In the genomic region with DNA sequence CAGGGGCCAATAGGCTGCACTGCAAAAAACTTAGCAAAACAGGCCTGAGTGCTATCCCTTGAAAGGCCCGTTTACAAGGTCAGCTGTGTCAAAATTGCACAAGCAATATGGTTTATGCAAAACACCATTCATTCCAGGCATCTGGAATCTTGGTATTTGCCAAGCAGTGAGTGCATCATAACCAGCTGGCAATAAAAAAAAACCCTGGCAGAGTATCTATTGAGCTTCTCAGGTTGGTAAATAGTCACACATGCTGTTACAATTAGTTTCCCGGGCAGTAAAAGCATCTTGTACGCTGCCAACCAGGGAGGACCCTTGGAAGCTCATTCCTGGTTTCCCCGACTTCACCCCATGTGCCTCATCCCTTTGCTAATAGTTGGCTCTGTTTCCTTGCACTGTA, we compare ENCODE assay signal across 9 cellular contexts. TPM values are rescaled to one million over a fixed set of nuclear protein-coding genes. Genes with fewer than 3 reads are reported as not detected.
A peak's percentile ranks its signal among the peaks of the same experiment; 100 is the strongest.
DNase-seq lines count a peak whose midpoint lies in the region; ATAC-seq and TF ChIP-seq lines count a peak whose summit lies in the region.
"Had no signal": no experiment of that assay in that cellular context is flagged by ENCODE, and none has a peak within 500 bp of the region (broad histone marks: within the 10 kb centered on the region; RNA-seq: fewer than 3 reads in every experiment).

No MANE protein-coding gene starts in this region.

- no peaks in the 10 kb centered on the region for H3F3A ChIP-seq in PC-3 (ENCODE audit: low read length, unreplicated experiment)

- no peak for TF ChIP-seq CTCF in PC-3 (conservative IDR thresholded peaks at IDR 0.05; ENCODE audit: low read depth, low read length)
- no peak for TF ChIP-seq CTCF in tibial nerve (IDR thresholded peaks at IDR 0.05)

- no peaks in the 10 kb centered on the region for H4K20me1 ChIP-seq in PC-3 (ENCODE audit: low read length)

- ATAC-seq in PC-3 = peak; percentile 75
- ATAC-seq in left lobe of liver = peak; percentile 60
- ATAC-seq in GM21515 (IDR thresholded peaks at IDR 0.05; ENCODE audit: unreplicated experiment) = no peak

- H3K9ac ChIP-seq in PC-3 (ENCODE audit: low read length) = no peak overlapping the region

- DNase-seq in GM03348 (ENCODE audit: low spot score) (peak; percentile 72), PC-3 (peak; percentile 73), left lobe of liver (ENCODE audit: low spot score) (no peak), tibial nerve (ENCODE audit: low spot score in 2 of 2) (no peak)
- no peak for DNase-seq in stimulated activated CD8-positive, alpha-beta memory T cell treated with anti-CD3 and anti-CD28 coated beads, Interleukin-4, amount 100 ng/mL, for 48 hours
- DNase-seq: activated naive CD4-positive, alpha-beta T cell treated with Interleukin-2 at 50 U/mL for 16 hours; NCI-H226 had no signal

- CTCF ChIA-PET in PC-3 (lab: Charles Lee) = interaction anchor here (1.1 to 1.2 kb wide), 2 partner anchors 27 to 36 kb away, joined by 3 to 7 read pairs; no protein-coding TSS in a partner anchor

- peak overlapping the region; percentile 74 for H3K27ac ChIP-seq in PC-3 (ENCODE audit: low read length)
- H3K27ac ChIP-seq in tibial nerve = peak overlapping the region in 1 of 4 donors; percentile 31

- TF ChIP-seq POLR2A in tibial nerve (IDR thresholded peaks at IDR 0.05) = no peak

- POLR2A ChIA-PET in PC-3 (lab: Charles Lee; ENCODE audit: unreplicated experiment) = interaction anchor here (0.6 to 0.7 kb wide), 2 partner anchors 19 to 112 kb away, joined by 3 read pairs; no protein-coding TSS in a partner anchor

- H3K4me3 ChIP-seq in PC-3 (ENCODE audit: low read length) (0 out of 2 replicates have a peak overlapping the region, but pooled peaks have one; percentile 23), tibial nerve (no peak overlapping the region)

- no peaks in the 10 kb centered on the region for H3K27me3 ChIP-seq in PC-3 (ENCODE audit: low read length)
- H3K27me3 ChIP-seq in tibial nerve = no peaks in the 10 kb centered on the region

- WGBS in tibial nerve, 2 donors = 28 to 29% methylated on average over 4 of the region's 4 CpGs

- no peaks in the 10 kb centered on the region for H3K79me2 ChIP-seq in PC-3 (ENCODE audit: low read length)

- H3K4me2 ChIP-seq in PC-3 (ENCODE audit: low read length) = peak overlapping the region; percentile 58

- no peaks in the 10 kb centered on the region for H3K9me2 ChIP-seq in PC-3 (replicated peaks; ENCODE audit: low read length)

- intact Hi-C loops in PC-3 (cut with micrococcal nuclease) = loop anchor here (2.0 kb wide), 1 partner anchor 27 kb away; no protein-coding TSS in a partner anchor

- H3K36me3 ChIP-seq in PC-3 (ENCODE audit: low read depth, low read length) = peaks cover 3% of the 10 kb centered on the region; the same call in 1 of the 2 replicates
- peaks cover 0 to 26% (median 0%) of the 10 kb centered on the region in 3 donors for H3K36me3 ChIP-seq in tibial nerve

- no TSS peak for BruUV-seq in PC-3 (replicated peaks; lab: Mats Ljungman, UMichigan)

- H3K4me1 ChIP-seq in PC-3 (ENCODE audit: insufficient read depth, low read length) (peaks cover 18% of the 10 kb centered on the region), tibial nerve (peaks cover 0 to 13% (median 0%) of the 10 kb centered on the region in 4 donors)

- peak in 1 of 2 donors; percentile 57 for TF ChIP-seq EP300 in tibial nerve (IDR thresholded peaks at IDR 0.05)

- no peaks in the 10 kb centered on the region for H3K9me3 ChIP-seq in PC-3 (ENCODE audit: low read length)
- no peaks in the 10 kb centered on the region for H3K9me3 ChIP-seq in tibial nerve

- H2AFZ ChIP-seq in PC-3 (ENCODE audit: low read length) = no peak overlapping the region

RNA-seq across cellular contexts. Expression of a gene that starts 21.3 kb away (rescaled TPM):
- total RNA-seq in PC-3 (2014; rRNA removed) (2.1 and 5.1 TPM in 2 replicates), left lobe of liver (1.4 TPM), tibial nerve (1 to 10 TPM; 2.2 to 4.5 (median 3.3) TPM)

RNA-seq across cellular contexts. Expression of a gene that starts 22.8 kb away (rescaled TPM):
- total RNA-seq in PC-3 (2014; rRNA removed) = 1.6 and 3.3 TPM in 2 replicates
- total RNA-seq in left lobe of liver = 1.2 TPM
- 1 to 10 TPM; 2.7 to 4.2 (median 3.2) TPM for total RNA-seq in tibial nerve

RNA-seq across cellular contexts. Expression of a gene that starts 53.9 kb away (rescaled TPM):
- 1.9 and 4.1 TPM in 2 replicates for total RNA-seq in PC-3 (2014; rRNA removed)
- total RNA-seq in left lobe of liver = 3.6 TPM
- 10 to 100 TPM in 1 of 4 donors, 1 to 10 TPM in 1, under 1 TPM in 2; 0.44 to 13.5 (median 2.7) TPM for total RNA-seq in tibial nerve

RNA-seq across cellular contexts. Expression of a gene that starts 56.4 kb away (rescaled TPM):
- total RNA-seq in PC-3 (2014; rRNA removed) (0.04 TPM in 1 of 2 replicates, not detected in the other), left lobe of liver (not detected), tibial nerve (1 to 10 TPM in 1 of 4 donors, under 1 TPM in 3; under 0.01 to 1.3 (median 0.59) TPM)
- total RNA-seq: T-helper 2 cell treated with Interferon-gamma antibody and Interleukin-4, amounts not matched to agents 100 ng/mL and 5 ng/mL, for 36 hours had no signal

Comparison
In these comparisons a context has a peak if more than half of its experiments do, and no peak if none do; other contexts are left out.
1. DNase-seq: peak in GM03348 (single experiment) and PC-3 (single experiment); none in left lobe of liver (single experiment), stimulated activated CD8-positive, alpha-beta memory T cell treated with anti-CD3 and anti-CD28 coated beads, Interleukin-4, amount 100 ng/mL, for 48 hours (single experiment) and tibial nerve (0 of 2).